ENCODE assay signal across 19 cellular contexts in the genomic region with DNA sequence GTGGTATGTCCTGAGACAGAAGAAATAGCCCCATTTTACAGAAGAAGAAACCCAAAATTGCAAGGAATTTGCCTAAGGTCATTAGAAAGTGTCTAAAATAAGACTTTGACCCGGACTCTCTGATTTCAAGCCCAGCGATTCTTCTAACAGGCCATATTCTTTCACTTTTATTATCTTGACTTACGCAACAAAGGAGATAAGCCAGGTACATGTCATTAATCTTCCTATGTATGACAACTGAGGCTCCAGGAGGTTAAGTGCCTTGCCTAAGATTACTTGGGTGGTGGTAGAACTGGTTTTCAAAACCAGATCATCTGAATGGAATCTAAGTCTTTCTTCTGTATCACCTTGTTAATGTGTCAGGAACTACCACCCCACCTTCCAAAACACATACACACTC.
DNase-seq lines count a peak whose midpoint lies in the region; ATAC-seq and TF ChIP-seq lines count a peak whose summit lies in the region.
"Had no signal": no experiment of that assay in that cellular context is flagged by ENCODE, and none has a peak within 500 bp of the region (broad histone marks: within the 10 kb centered on the region; RNA-seq: fewer than 3 reads in every experiment).

No MANE protein-coding gene starts in this region.

- intact Hi-C loops in Right ventricle myocardium superior (cut with DNase I) (no loop called here), cardiac septum (cut with DNase I) (no loop called here), left colon (cut with DNase I, micrococcal nuclease) (no loop called here), thyroid gland (cut with DNase I) (no loop called here)

- no peak for TF ChIP-seq POLR2A in thyroid gland (IDR thresholded peaks at IDR 0.05)

- H3K9me3 ChIP-seq in thyroid gland = no peaks in the 10 kb centered on the region

- ATAC-seq in Right ventricle myocardium superior (ENCODE audit: poor library complexity) (peak; percentile 23), left colon (peak; percentile 98)
- ATAC-seq in activated naive CD4-positive, alpha-beta T cell treated with anti-CD3 and anti-CD28 coated beads, Interleukin-2, amount 50 U/mL, for 72 hours = no peak
- ATAC-seq: activated naive CD8-positive, alpha-beta T cell treated with anti-CD3 and anti-CD28 coated beads, Interleukin-2, amount 50 U/mL, for 24 hours; Panc1 had no signal

- TF ChIP-seq CTCF in type B pancreatic cell (conservative IDR thresholded peaks at IDR 0.05) = no peak
- no peak for TF ChIP-seq CTCF in thyroid gland (IDR thresholded peaks at IDR 0.05)
- TF ChIP-seq CTCF in glutamatergic neuron (IDR thresholded peaks at IDR 0.05; ENCODE audit: partially characterized antibody, unreplicated experiment) = no peak

- H3K36me3 ChIP-seq in thyroid gland = no peaks in the 10 kb centered on the region

- no peaks in the 10 kb centered on the region for H3K27me3 ChIP-seq in thyroid gland

- no peak overlapping the region for H3K27ac ChIP-seq in thyroid gland
- H3K27ac ChIP-seq: HL-60 had no signal

- no peak overlapping the region for H3K4me3 ChIP-seq in thyroid gland (replicated peaks in 1 of 3)

- H3K4me1 Mint-ChIP-seq in type B pancreatic cell (ENCODE audit: unreplicated experiment) (peaks cover 44% of the 10 kb centered on the region), glutamatergic neuron (ENCODE audit: low read depth, unreplicated experiment) (peaks cover 14% of the 10 kb centered on the region)
- H3K4me1 Mint-ChIP-seq: activated naive CD8-positive, alpha-beta T cell treated with anti-CD3 and anti-CD28 coated beads, Interleukin-2, amount 50 U/mL, for 24 hours; neural crest cell had no signal

- peak overlapping the region; percentile 78 for H3K4me3 Mint-ChIP-seq in type B pancreatic cell
- no peak overlapping the region for H3K4me3 Mint-ChIP-seq in glutamatergic neuron (ENCODE audit: unreplicated experiment)
- H3K4me3 Mint-ChIP-seq: activated naive CD8-positive, alpha-beta T cell treated with anti-CD3 and anti-CD28 coated beads, Interleukin-2, amount 50 U/mL, for 24 hours; activated T-helper 1 cell treated with anti-CD3 and anti-CD28 coated beads, Interleukin-12 subunit alpha, Interleukin-12 subunit beta, Interleukin-2, Interleukin-4 antibody, amounts not matched to agents 30 ng/mL and 10 ng/mL and 1 ng/mL, durations not matched to agents 14 hours and 24 hours and 36 hours; CD4-positive, alpha-beta T cell; endodermal cell; neural crest cell had no signal

- H3K9me3 Mint-ChIP-seq in type B pancreatic cell = peaks cover 6% of the 10 kb centered on the region
- H3K9me3 Mint-ChIP-seq in activated naive CD4-positive, alpha-beta T cell treated with anti-CD3 and anti-CD28 coated beads, Interleukin-2, amount 50 U/mL, for 72 hours = no peaks in the 10 kb centered on the region
- H3K9me3 Mint-ChIP-seq in glutamatergic neuron (ENCODE audit: unreplicated experiment) = peaks cover 2% of the 10 kb centered on the region
- H3K9me3 Mint-ChIP-seq: activated naive CD8-positive, alpha-beta T cell treated with anti-CD3 and anti-CD28 coated beads, Interleukin-2, amount 50 U/mL, for 24 hours; activated T-helper 1 cell treated with anti-CD3 and anti-CD28 coated beads, Interleukin-12 subunit alpha, Interleukin-12 subunit beta, Interleukin-2, Interleukin-4 antibody, amounts not matched to agents 30 ng/mL and 10 ng/mL and 1 ng/mL, durations not matched to agents 14 hours and 24 hours and 36 hours; CD4-positive, alpha-beta T cell; endodermal cell; neural crest cell had no signal

- DNase-seq in Right ventricle myocardium superior (no peak), cardiac septum (ENCODE audit: low spot score) (no peak), amniotic epithelial cell (ENCODE audit: low read depth) (peak; percentile 93), left colon (peak in 1 of 2 donors; percentile 31), type B pancreatic cell (ENCODE audit: extremely low spot score, unreplicated experiment) (no peak), thyroid gland (no peak), glutamatergic neuron (no peak)
- no peak for DNase-seq in activated naive CD4-positive, alpha-beta T cell treated with anti-CD3 and anti-CD28 coated beads, Interleukin-2, amount 50 U/mL, for 72 hours (ENCODE audit: low spot score in 2 of 2)
- DNase-seq: activated CD4-positive, alpha-beta T cell treated with anti-CD3 and anti-CD28 coated beads, Interleukin-2, amount 50 U/mL, for 48 hours; activated naive CD8-positive, alpha-beta T cell treated with anti-CD3 and anti-CD28 coated beads, Interleukin-2, amount 50 U/mL, for 24 hours; CD4-positive, alpha-beta T cell; endodermal cell; foreskin melanocyte; NCI-H1694 treated with DMSO at 0.1 percent for 48 hours; NCI-H524 treated with DMSO at 0.1 percent for 48 hours had no signal

- H3K27ac Mint-ChIP-seq in type B pancreatic cell (peak overlapping the region; percentile 97), glutamatergic neuron (ENCODE audit: unreplicated experiment) (no peak overlapping the region)
- H3K27ac Mint-ChIP-seq in activated naive CD4-positive, alpha-beta T cell treated with anti-CD3 and anti-CD28 coated beads, Interleukin-2, amount 50 U/mL, for 72 hours = no peak overlapping the region
- H3K27ac Mint-ChIP-seq: activated naive CD8-positive, alpha-beta T cell treated with anti-CD3 and anti-CD28 coated beads, Interleukin-2, amount 50 U/mL, for 24 hours; activated T-helper 1 cell treated with anti-CD3 and anti-CD28 coated beads, Interleukin-12 subunit alpha, Interleukin-12 subunit beta, Interleukin-2, Interleukin-4 antibody, amounts not matched to agents 30 ng/mL and 10 ng/mL and 1 ng/mL, durations not matched to agents 14 hours and 24 hours and 36 hours; CD4-positive, alpha-beta T cell had no signal

- 89 to 92% methylated on average over 3 of the region's 3 CpGs for WGBS in thyroid gland, 2 donors

- no peaks in the 10 kb centered on the region for H3K4me1 ChIP-seq in thyroid gland

- H3K27me3 Mint-ChIP-seq in type B pancreatic cell (no peaks in the 10 kb centered on the region), glutamatergic neuron (ENCODE audit: unreplicated experiment) (no peaks in the 10 kb centered on the region)
- H3K27me3 Mint-ChIP-seq: activated naive CD8-positive, alpha-beta T cell treated with anti-CD3 and anti-CD28 coated beads, Interleukin-2, amount 50 U/mL, for 24 hours; CD4-positive, alpha-beta T cell had no signal

- peaks cover 42% of the 10 kb centered on the region for H3K36me3 Mint-ChIP-seq in type B pancreatic cell
- peaks cover 0 to 9% of the 10 kb centered on the region in 2 donors for H3K36me3 Mint-ChIP-seq in activated naive CD4-positive, alpha-beta T cell treated with anti-CD3 and anti-CD28 coated beads, Interleukin-2, amount 50 U/mL, for 72 hours
- H3K36me3 Mint-ChIP-seq in glutamatergic neuron (ENCODE audit: unreplicated experiment) = peaks cover 8% of the 10 kb centered on the region

Comparison
In these comparisons a context has a peak if more than half of its experiments do, and no peak if none do; other contexts are left out.
1. ATAC-seq: peak in Right ventricle myocardium superior (single experiment) and left colon (single experiment); none in activated naive CD4-positive, alpha-beta T cell treated with anti-CD3 and anti-CD28 coated beads, Interleukin-2, amount 50 U/mL, for 72 hours (0 of 2).